22 cellular contexts compared by ENCODE assay signal in genomic region chr11:110075087-110075821, GRCh38. TPM values are rescaled to one million over a fixed set of nuclear protein-coding genes. Genes with fewer than 3 reads are reported as not detected.
A peak's percentile ranks its signal among the peaks of the same experiment; 100 is the strongest.
DNase-seq lines count a peak whose midpoint lies in the region; ATAC-seq and TF ChIP-seq lines count a peak whose summit lies in the region.
"Had no signal": no experiment of that assay in that cellular context is flagged by ENCODE, and none has a peak within 500 bp of the region (broad histone marks: within the 10 kb centered on the region; RNA-seq: fewer than 3 reads in every experiment).

No MANE protein-coding gene starts in this region.

- H3K9me3 ChIP-seq in Caco-2, result 0 out of 2 replicates have a peak, but pooled peaks cover 4% of the 10 kb centered on the region
- no peaks in the 10 kb centered on the region for H3K9me3 ChIP-seq in RWPE2 (ENCODE audit: severe bottlenecking)
- H3K9me3 ChIP-seq: prostate gland, tibial artery had no signal

- no TSS peak for BruUV-seq in Caco-2 (replicated peaks; lab: Mats Ljungman, UMichigan)

- H3K27ac ChIP-seq in RWPE2 (ENCODE audit: poor library complexity, severe bottlenecking) (peak overlapping the region; percentile 71), mesendoderm (ENCODE audit: low read depth, low read length) (no peak overlapping the region)
- H3K27ac ChIP-seq: breast epithelium, prostate gland, tibial artery had no signal

- H2BK5ac ChIP-seq in mesendoderm (ENCODE audit: low read length), result no peak overlapping the region

- no peak overlapping the region for H3K56ac ChIP-seq in mesendoderm (ENCODE audit: low read length)

- peaks cover 19% of the 10 kb centered on the region for H3K4me1 Mint-ChIP-seq in Caco-2 (ENCODE audit: low read depth, unreplicated experiment)
- H3K4me1 Mint-ChIP-seq: activated naive CD8-positive, alpha-beta T cell treated with anti-CD3 and anti-CD28 coated beads, Interleukin-2, amount 10 ng/mL, durations not matched to agents 7 days and 5 days had no signal

- no CpG with 5 or more reads among the region's 15 CpGs for WGBS in mesendoderm (ENCODE audit: extremely low coverage, insufficient coverage, low lambda C conversion rate)

- H3K79me2 ChIP-seq in mesendoderm (ENCODE audit: control insufficient read depth, insufficient read depth, low read length), result no peaks in the 10 kb centered on the region

- no peak for ATAC-seq in RWPE2 (ENCODE audit: low read depth)
- ATAC-seq in HG02678 (IDR thresholded peaks at IDR 0.05; ENCODE audit: unreplicated experiment), result no peak
- ATAC-seq: activated CD8-positive, alpha-beta T cell treated with anti-CD3 and anti-CD28 coated beads for 36 hours; activated T-cell treated with anti-CD3 and anti-CD28 coated beads, Interleukin-2, amount 50 U/mL, for 72 hours; natural killer cell treated with Interleukin-12 subunit alpha and Interleukin-12 subunit beta and Interleukin-15 and Interleukin-18, amount 100 ng/mL, for 72 hours; stimulated activated memory B cell treated with anti-CD40 and anti-IgM and Interleukin-4, amounts not matched to agents 10 μg/mL and 1 μg/mL and 100 μg/mL, for 72 hours had no signal

- H3K79me1 ChIP-seq in mesendoderm (ENCODE audit: low read length), result no peaks in the 10 kb centered on the region

- no peak overlapping the region for H3K23ac ChIP-seq in mesendoderm (ENCODE audit: low read length)

- no peak overlapping the region for H4K5ac ChIP-seq in mesendoderm (ENCODE audit: low read length)

- no peaks in the 10 kb centered on the region for H3K36me3 Mint-ChIP-seq in Caco-2 (ENCODE audit: insufficient read depth, unreplicated experiment)
- H3K36me3 Mint-ChIP-seq: activated naive CD8-positive, alpha-beta T cell treated with anti-CD3 and anti-CD28 coated beads, Interleukin-2, amount 10 ng/mL, durations not matched to agents 7 days and 5 days; natural killer cell treated with Interleukin-12 subunit alpha and Interleukin-12 subunit beta and Interleukin-15 and Interleukin-18, amount 100 ng/mL, for 72 hours; stimulated activated memory B cell treated with anti-CD40 and anti-IgM and Interleukin-4, amounts not matched to agents 10 μg/mL and 1 μg/mL and 100 μg/mL, for 72 hours had no signal

- peaks cover 33% of the 10 kb centered on the region for H3K4me1 ChIP-seq in Caco-2
- peaks cover 42% of the 10 kb centered on the region for H3K4me1 ChIP-seq in RWPE2 (ENCODE audit: insufficient read depth, poor library complexity, severe bottlenecking)
- peaks cover 7% of the 10 kb centered on the region for H3K4me1 ChIP-seq in mesendoderm (ENCODE audit: control insufficient read depth, low read depth, low read length)
- H3K4me1 ChIP-seq: breast epithelium, prostate gland, tibial artery had no signal

- POLR2A ChIA-PET in Caco-2 (lab: Charles Lee), result no interaction called here

- H3K36me3 ChIP-seq in Caco-2 (ENCODE audit: control insufficient read depth, insufficient read depth, low read length), result no peaks in the 10 kb centered on the region
- no peaks in the 10 kb centered on the region for H3K36me3 ChIP-seq in RWPE2 (ENCODE audit: low read depth)
- no peaks in the 10 kb centered on the region for H3K36me3 ChIP-seq in mesendoderm (ENCODE audit: control insufficient read depth, insufficient read depth, low read length)
- H3K36me3 ChIP-seq: BLaER1 treated with 17β-estradiol and CSF1 and Interleukin-3, amounts not matched to agents 10 nM and 100 nM; breast epithelium; prostate gland; tibial artery had no signal

- H3K18ac ChIP-seq in mesendoderm (ENCODE audit: low read length), result no peak overlapping the region

- H3K27me3 Mint-ChIP-seq in Caco-2 (ENCODE audit: insufficient read depth, unreplicated experiment), result no peaks in the 10 kb centered on the region

- no peak overlapping the region for H3K9ac ChIP-seq in mesendoderm (ENCODE audit: low read length)
- H3K9ac ChIP-seq: BLaER1 treated with 17β-estradiol and CSF1 and Interleukin-3, amounts not matched to agents 10 nM and 100 nM had no signal

- no peak overlapping the region for H2BK120ac ChIP-seq in mesendoderm (ENCODE audit: low read depth, low read length)

- DNase-seq in DMS 273 (lab: John Stamatoyannopoulos, UW; ENCODE audit: unreplicated experiment) (peak; percentile 20), DMS 273 treated with DMSO at 0.1 percent for 48 hours (lab: John Stamatoyannopoulos, UW) (no peak), Caco-2 (no peak), RWPE2 (ENCODE audit: low spot score) (no peak), mesendoderm (peak; percentile 74), NCI-H2107 (lab: John Stamatoyannopoulos, UW) (no peak), NCI-H524 (lab: John Stamatoyannopoulos, UW) (no peak)
- DNase-seq: 8988T; activated CD8-positive, alpha-beta T cell treated with anti-CD3 and anti-CD28 coated beads for 36 hours; activated naive CD8-positive, alpha-beta T cell treated with anti-CD3 and anti-CD28 coated beads, Interleukin-2, amount 10 ng/mL, durations not matched to agents 7 days and 5 days; activated T-cell treated with anti-CD3 and anti-CD28 coated beads, Interleukin-2, amount 50 U/mL, for 72 hours; dermis blood vessel endothelial cell; HCEC 1CT; NCI-H187; NCI-H510A; tibial artery had no signal

- H2AK5ac ChIP-seq in mesendoderm (ENCODE audit: low read length), result no peak overlapping the region

- peak overlapping the region; percentile 30 for H3K27ac Mint-ChIP-seq in Caco-2 (ENCODE audit: unreplicated experiment)
- H3K27ac Mint-ChIP-seq: activated CD8-positive, alpha-beta T cell treated with anti-CD3 and anti-CD28 coated beads for 36 hours; activated naive CD8-positive, alpha-beta T cell treated with anti-CD3 and anti-CD28 coated beads, Interleukin-2, amount 10 ng/mL, durations not matched to agents 7 days and 5 days; activated T-cell treated with anti-CD3 and anti-CD28 coated beads, Interleukin-2, amount 50 U/mL, for 72 hours; natural killer cell treated with Interleukin-12 subunit alpha and Interleukin-12 subunit beta and Interleukin-15 and Interleukin-18, amount 100 ng/mL, for 72 hours; stimulated activated memory B cell treated with anti-CD40 and anti-IgM and Interleukin-4, amounts not matched to agents 10 μg/mL and 1 μg/mL and 100 μg/mL, for 72 hours had no signal

- no peak overlapping the region for H3K4me2 ChIP-seq in mesendoderm (ENCODE audit: low read length)

- intact Hi-C loops in Caco-2 (cut with micrococcal nuclease; ENCODE audit: unreplicated experiment), result loop anchor here (5.0 kb wide), 2 partner anchors 58 to 128 kb away; no protein-coding TSS in a partner anchor

- CTCF ChIA-PET in Caco-2 (lab: Charles Lee), result interaction anchor here (0.9 kb wide), 1 partner anchor 17 kb away, joined by 3 read pairs; no protein-coding TSS in a partner anchor

- TF ChIP-seq CTCF in Caco-2 (IDR thresholded peaks at IDR 0.05; ENCODE audit: insufficient read depth in 1 of 2, low read depth in 1 of 2, low read length in 1 of 2, severe bottlenecking in 1 of 2, unreplicated experiment in 1 of 2), result no peak
- no peak for TF ChIP-seq CTCF in RWPE2 (IDR thresholded peaks at IDR 0.05; ENCODE audit: poor library complexity, severe bottlenecking)

- peak overlapping the region; percentile 12 for H3K4me3 Mint-ChIP-seq in Caco-2 (ENCODE audit: unreplicated experiment)
- H3K4me3 Mint-ChIP-seq: activated CD8-positive, alpha-beta T cell treated with anti-CD3 and anti-CD28 coated beads for 36 hours; activated naive CD8-positive, alpha-beta T cell treated with anti-CD3 and anti-CD28 coated beads, Interleukin-2, amount 10 ng/mL, durations not matched to agents 7 days and 5 days; natural killer cell treated with Interleukin-12 subunit alpha and Interleukin-12 subunit beta and Interleukin-15 and Interleukin-18, amount 100 ng/mL, for 72 hours; stimulated activated memory B cell treated with anti-CD40 and anti-IgM and Interleukin-4, amounts not matched to agents 10 μg/mL and 1 μg/mL and 100 μg/mL, for 72 hours had no signal

- H3K9me3 Mint-ChIP-seq in Caco-2 (ENCODE audit: unreplicated experiment), result no peaks in the 10 kb centered on the region
- H3K9me3 Mint-ChIP-seq: activated CD8-positive, alpha-beta T cell treated with anti-CD3 and anti-CD28 coated beads for 36 hours; activated naive CD8-positive, alpha-beta T cell treated with anti-CD3 and anti-CD28 coated beads, Interleukin-2, amount 10 ng/mL, durations not matched to agents 7 days and 5 days; natural killer cell treated with Interleukin-12 subunit alpha and Interleukin-12 subunit beta and Interleukin-15 and Interleukin-18, amount 100 ng/mL, for 72 hours; stimulated activated memory B cell treated with anti-CD40 and anti-IgM and Interleukin-4, amounts not matched to agents 10 μg/mL and 1 μg/mL and 100 μg/mL, for 72 hours had no signal

- H3K27me3 ChIP-seq in Caco-2 (replicated peaks; ENCODE audit: control insufficient read depth, insufficient read depth, low read length) (no peaks in the 10 kb centered on the region), RWPE2 (ENCODE audit: insufficient read depth, poor library complexity, severe bottlenecking) (no peaks in the 10 kb centered on the region), mesendoderm (ENCODE audit: insufficient read depth, low read length, poor library complexity) (peaks cover 2% of the 10 kb centered on the region)
- H3K27me3 ChIP-seq: BLaER1 treated with 17β-estradiol and CSF1 and Interleukin-3, amounts not matched to agents 10 nM and 100 nM; breast epithelium had no signal

- no peak overlapping the region for H4K8ac ChIP-seq in mesendoderm (ENCODE audit: low read depth, low read length)

- H3K4me3 ChIP-seq in Caco-2 (ENCODE audit: low read depth, low read length) (no peak overlapping the region), RWPE2 (ENCODE audit: severe bottlenecking) (no peak overlapping the region), mesendoderm (ENCODE audit: low read length) (no peak overlapping the region)
- H3K4me3 ChIP-seq: BLaER1 treated with 17β-estradiol and CSF1 and Interleukin-3, amounts not matched to agents 10 nM and 100 nM; breast epithelium; prostate gland; tibial artery had no signal

- no peak overlapping the region for H2BK15ac ChIP-seq in mesendoderm (replicated peaks; ENCODE audit: low read depth)

- H3K4ac ChIP-seq in mesendoderm (ENCODE audit: low read depth, low read length), result no peak overlapping the region

RNA-seq across cellular contexts. Expression of gene ZC3H12C, which starts 17.9 kb away (rescaled TPM):
- total RNA-seq in Caco-2 (2022), result 11.4 and 11.7 TPM in 2 replicates
- 0.84 TPM for polyA plus RNA-seq in mesendoderm (2013, experiment 1 of 2)
- 0.83 TPM for polyA plus RNA-seq in mesendoderm (2013, experiment 2 of 2)

Comparison
In these comparisons a context has a peak if more than half of its experiments do, and no peak if none do; other contexts are left out.
1. DNase-seq: peak in DMS 273 (single experiment) and mesendoderm (single experiment); none in DMS 273 treated with DMSO at 0.1 percent for 48 hours (single experiment), Caco-2 (0 of 2), RWPE2 (single experiment), NCI-H2107 (single experiment) and NCI-H524 (0 of 2).